ENCODE assay signal across 19 cellular contexts in genomic region chr1:94395748-94396309, GRCh38. TPM values are rescaled to one million over a fixed set of nuclear protein-coding genes. Genes with fewer than 3 reads are reported as not detected.
DNase-seq lines count a peak whose midpoint lies in the region; ATAC-seq and TF ChIP-seq lines count a peak whose summit lies in the region.
"Had no signal": no experiment of that assay in that cellular context is flagged by ENCODE, and none has a peak within 500 bp of the region (broad histone marks: within the 10 kb centered on the region; RNA-seq: fewer than 3 reads in every experiment).

No MANE protein-coding gene starts in this region.

- no peak overlapping the region for H3K4me3 Mint-ChIP-seq in endothelial cell (ENCODE audit: unreplicated experiment)
- H3K4me3 Mint-ChIP-seq: CD14-positive monocyte had no signal

- H3K4me3 ChIP-seq in tibial artery, result no peak overlapping the region
- H3K4me3 ChIP-seq: A549, GM12878, MG63 had no signal

- H3K27ac Mint-ChIP-seq in endothelial cell (ENCODE audit: unreplicated experiment), result peak overlapping the region; percentile 92
- H3K27ac Mint-ChIP-seq: CD14-positive monocyte had no signal

- H3K4me1 Mint-ChIP-seq in endothelial cell (ENCODE audit: unreplicated experiment), result peaks cover 26% of the 10 kb centered on the region

- H3K27me3 Mint-ChIP-seq in endothelial cell (ENCODE audit: unreplicated experiment), result no peaks in the 10 kb centered on the region

- TF ChIP-seq CTCF in endothelial cell (IDR thresholded peaks at IDR 0.05; ENCODE audit: unreplicated experiment) (no peak), tibial artery (IDR thresholded peaks at IDR 0.05) (no peak)

- no peaks in the 10 kb centered on the region for H3K27me3 ChIP-seq in tibial artery
- H3K27me3 ChIP-seq: MG63 had no signal

- no peaks in the 10 kb centered on the region for H3K9me3 ChIP-seq in tibial artery
- H3K9me3 ChIP-seq: A549, MG63 had no signal

- DNase-seq in DMS53 treated with DMSO at 0.1 percent for 48 hours (lab: John Stamatoyannopoulos, UW; ENCODE audit: unreplicated experiment), result peak; percentile 27
- DNase-seq in NCI-H2029 (lab: John Stamatoyannopoulos, UW), result peak; percentile 27
- DNase-seq in endothelial cell (ENCODE audit: low spot score), result no peak
- DNase-seq in myocyte (ENCODE audit: low read depth), result peak; percentile 9
- DNase-seq in tibial artery, result no peak
- no peak for DNase-seq in NCI-H524 (lab: John Stamatoyannopoulos, UW)
- DNase-seq: DMS79; HCEC 1CT; KBM-7; MG63; NCI-H187 treated with DMSO at 0.1 percent for 48 hours; NCI-H526; NK-92 treated with Interleukin-12 subunit alpha and Interleukin-12 subunit beta, amount 100 ng/mL, for 24 hours; RPMI8226 had no signal

- no peaks in the 10 kb centered on the region for H3K36me3 ChIP-seq in tibial artery
- H3K36me3 ChIP-seq: MG63 had no signal

- no peak overlapping the region for H3K27ac ChIP-seq in tibial artery
- H3K27ac ChIP-seq: A549 had no signal

- peaks cover 4% of the 10 kb centered on the region for H3K9me3 Mint-ChIP-seq in endothelial cell (ENCODE audit: unreplicated experiment)

- ATAC-seq in HG02870 (IDR thresholded peaks at IDR 0.05; ENCODE audit: unreplicated experiment) (no peak), GM19324 (IDR thresholded peaks at IDR 0.05; ENCODE audit: low FRiP score, unreplicated experiment) (no peak)
- ATAC-seq: GM12878 had no signal

- H3K36me3 Mint-ChIP-seq in endothelial cell (ENCODE audit: low read depth, unreplicated experiment), result no peaks in the 10 kb centered on the region
- H3K36me3 Mint-ChIP-seq: CD14-positive monocyte had no signal

- H3K4me1 ChIP-seq in tibial artery, result no peaks in the 10 kb centered on the region

- intact Hi-C loops in tibial artery (cut with DNase I; ENCODE audit: low total_unique reads), result no loop called here

RNA-seq across cellular contexts. Expression of gene ABCD3, which starts 22.4 kb away (rescaled TPM):
- total RNA-seq in endothelial cell (ENCODE audit: unreplicated experiment), result 59.6 TPM
- 42.0 and 43.2 TPM in 2 replicates for total RNA-seq in myocyte
- 13.7 TPM for polyA plus RNA-seq in myocyte (2012)

Comparison
In these comparisons a context has a peak if more than half of its experiments do, and no peak if none do; other contexts are left out.
1. DNase-seq: peak in DMS53 treated with DMSO at 0.1 percent for 48 hours (single experiment), NCI-H2029 (single experiment) and myocyte (single experiment); none in endothelial cell (single experiment), tibial artery (0 of 2) and NCI-H524 (0 of 2).